1 cellular context compared by ENCODE assay signal in genomic region chr1:33259879-33260278, GRCh38.
TF ChIP-seq lines count a peak whose summit lies in the region.

No MANE protein-coding gene starts in this region.

TF ChIP-seq in HepG2, 621 proteins besides CTCF, POLR2A, EP300 and RAD21 (continued from another document):
- TF ChIP-seq ATRX (CRISPR knock-in tag; IDR thresholded peaks at IDR 0.05; ENCODE audit: borderline replicate concordance) (no peak), ZNF629 (CRISPR knock-in tag; conservative IDR thresholded peaks at IDR 0.05) (0 out of 2 replicates have a peak, but pooled peaks have one; percentile 10), NCOR1 (IDR thresholded peaks at IDR 0.05; ENCODE audit: borderline replicate concordance, low read length) (no peak), ATF3 (CRISPR knock-in tag; IDR thresholded peaks at IDR 0.05) (no peak)
